In genomic region chr1:161622054-161622453, GRCh38 we compare ENCODE assay signal across 10 cellular contexts. TPM values are rescaled to one million over a fixed set of nuclear protein-coding genes. Genes with fewer than 3 reads are reported as not detected.
A peak's percentile ranks its signal among the peaks of the same experiment; 100 is the strongest.
DNase-seq lines count a peak whose midpoint lies in the region; ATAC-seq and TF ChIP-seq lines count a peak whose summit lies in the region.
"Not testable (repeated sequence)": the region's sequence is repeated elsewhere in the genome, so short reads cannot be mapped to it uniquely, and the experiment has no call there.
"Had no signal": no experiment of that assay in that cellular context is flagged by ENCODE, and none has a peak within 500 bp of the region (broad histone marks: within the 10 kb centered on the region; RNA-seq: fewer than 3 reads in every experiment).

No MANE protein-coding gene starts in this region.

- H3K4me1 ChIP-seq in esophagus squamous epithelium, result peaks cover 0 to 13% (median 0%) of the 10 kb centered on the region in 3 donors
- not testable (repeated sequence) for H3K4me1 ChIP-seq in upper lobe of left lung

- POLR2A ChIA-PET in RWPE1 (lab: Yijun Ruan, JAX; ENCODE audit: low non-redundant PET), result not testable (repeated sequence)

- WGBS in esophagus squamous epithelium, 2 donors, result 34 to 57% methylated on average over 8 of the region's 8 CpGs
- WGBS in upper lobe of left lung, 2 donors, result 33 to 44% methylated on average over 8 of the region's 8 CpGs

- TF ChIP-seq EP300 in upper lobe of left lung (IDR thresholded peaks at IDR 0.05), result not testable (repeated sequence)

- H3K27me3 Mint-ChIP-seq in natural killer cell treated with Interleukin-12 subunit alpha and Interleukin-12 subunit beta and Interleukin-15 and Interleukin-18, amount 100 ng/mL, for 72 hours, result not testable (repeated sequence)

- H3K27ac ChIP-seq in RWPE1 (peak overlapping the region; percentile 79), esophagus squamous epithelium (peak overlapping the region in 1 of 4 donors; percentile 75), upper lobe of left lung (peak overlapping the region in 2 of 4 donors; percentile 2 to 73)

- H3K9me3 ChIP-seq in esophagus squamous epithelium, upper lobe of left lung: not testable (repeated sequence)

- not testable (repeated sequence) for H3K9me3 Mint-ChIP-seq in natural killer cell treated with Interleukin-12 subunit alpha and Interleukin-12 subunit beta and Interleukin-15 and Interleukin-18, amount 100 ng/mL, for 72 hours

- not testable (repeated sequence) for H3K36me3 ChIP-seq in H7 (replicated peaks; ENCODE audit: control insufficient read depth, insufficient read depth, low read length); esophagus squamous epithelium; upper lobe of left lung

- intact Hi-C loops in esophagus squamous epithelium (cut with DNase I), result not testable (repeated sequence)

- CTCF ChIA-PET in RWPE1 (lab: Yijun Ruan, JAX), result not testable (repeated sequence)

- not testable (repeated sequence) for H3K27me3 ChIP-seq in H7 (ENCODE audit: control insufficient read depth, insufficient read depth, low read length); upper lobe of left lung
- peaks cover 0 to 18% (median 0%) of the 10 kb centered on the region in 4 donors for H3K27me3 ChIP-seq in esophagus squamous epithelium

- not testable (repeated sequence) for TF ChIP-seq CTCF in RWPE1 (conservative IDR thresholded peaks at IDR 0.05; ENCODE audit: low read depth); esophagus squamous epithelium (IDR thresholded peaks at IDR 0.05); upper lobe of left lung (IDR thresholded peaks at IDR 0.05)

- peak overlapping the region; percentile 81 to 97 for H3K27ac Mint-ChIP-seq in natural killer cell treated with Interleukin-12 subunit alpha and Interleukin-12 subunit beta and Interleukin-15 and Interleukin-18, amount 100 ng/mL, for 72 hours

- not testable (repeated sequence) for TF ChIP-seq POLR2A in GM18505 (IDR thresholded peaks at IDR 0.05; ENCODE audit: borderline replicate concordance, extremely low read depth, insufficient read depth, insufficient read length); esophagus squamous epithelium (IDR thresholded peaks at IDR 0.05); upper lobe of left lung (IDR thresholded peaks at IDR 0.05)

- H3K4me3 Mint-ChIP-seq in natural killer cell treated with Interleukin-12 subunit alpha and Interleukin-12 subunit beta and Interleukin-15 and Interleukin-18, amount 100 ng/mL, for 72 hours, result peak overlapping the region; percentile 99

- H3K4me1 Mint-ChIP-seq in natural killer cell treated with Interleukin-12 subunit alpha and Interleukin-12 subunit beta and Interleukin-15 and Interleukin-18, amount 100 ng/mL, for 72 hours (ENCODE audit: low read depth in 2 of 2), result peaks cover 45 to 53% of the 10 kb centered on the region in 2 donors

- not testable (repeated sequence) for H3K36me3 Mint-ChIP-seq in natural killer cell treated with Interleukin-12 subunit alpha and Interleukin-12 subunit beta and Interleukin-15 and Interleukin-18, amount 100 ng/mL, for 72 hours

- DNase-seq in H7 (peak; percentile 8), HT1080 (ENCODE audit: low read depth) (peak; percentile 35), upper lobe of left lung (peak in 1 of 2 donors; percentile 45)
- not testable (repeated sequence) for DNase-seq in RWPE1 (ENCODE audit: low spot score); esophagus squamous epithelium (lab: John Stamatoyannopoulos, UW); natural killer cell treated with Interleukin-12 subunit alpha and Interleukin-12 subunit beta and Interleukin-15 and Interleukin-18, amount 100 ng/mL, for 72 hours (ENCODE audit: low spot score)
- DNase-seq in activated naive CD4-positive, alpha-beta T cell treated with Interleukin-2 at 50 U/mL for 16 hours, result peak; percentile 8

- H3K4me3 ChIP-seq in H7 (ENCODE audit: insufficient read depth, low read depth, low read length), result not testable (repeated sequence)
- H3K4me3 ChIP-seq in esophagus squamous epithelium, result peak overlapping the region in 3 of 4 donors; percentile 41 to 61 (median 43)
- H3K4me3 ChIP-seq in upper lobe of left lung, result peak overlapping the region in 1 of 4 donors; percentile 40

- ATAC-seq in GM18505 (IDR thresholded peaks at IDR 0.05; ENCODE audit: unreplicated experiment), result peak; percentile 19
- peak; percentile 24 to 55 for ATAC-seq in natural killer cell treated with Interleukin-12 subunit alpha and Interleukin-12 subunit beta and Interleukin-15 and Interleukin-18, amount 100 ng/mL, for 72 hours
- peak; percentile 39 to 44 for ATAC-seq in upper lobe of left lung (ENCODE audit: low FRiP score in 2 of 2)

RNA-seq across cellular contexts. Expression of gene FCGR3B, which starts 8.9 kb away (rescaled TPM):
- total RNA-seq in H7 (2014; rRNA removed; shearing (Covaris generic)), result not detected in 2 replicates
- not detected in 2 replicates for total RNA-seq in HT1080 (2014; rRNA removed; shearing (Covaris generic))
- not detected in 2 replicates for polyA plus RNA-seq in HT1080 (2015; cell fraction: cytosol; rRNA removed)
- polyA plus RNA-seq in HT1080 (2015; cell fraction: nucleus; rRNA removed), result not detected in 2 replicates
- total RNA-seq in esophagus squamous epithelium (under 1 TPM in 2 of 4 donors, not detected in 2; 0.53 to 0.57 TPM), upper lobe of left lung (10 to 100 TPM in 5 of 6 donors, 1 to 10 TPM in 1; 6.3 to 59.2 (median 20.4) TPM)
- total RNA-seq in natural killer cell treated with Interleukin-12 subunit alpha and Interleukin-12 subunit beta and Interleukin-15 and Interleukin-18, amount 100 ng/mL, for 72 hours, result 1 to 10 TPM; 2.7 to 3.0 TPM
- total RNA-seq: dermis blood vessel endothelial cell, progenitor cell of endocrine pancreas had no signal

RNA-seq across cellular contexts. Expression of gene FCGR2B, which starts 40.9 kb away (rescaled TPM):
- total RNA-seq in H7 (2014; rRNA removed; shearing (Covaris generic)), result not detected in 2 replicates
- total RNA-seq in HT1080 (2014; rRNA removed; shearing (Covaris generic)), result 0.13 TPM in 1 of 2 replicates, not detected in the other
- polyA plus RNA-seq in HT1080 (2015; cell fraction: cytosol; rRNA removed), result not detected in 2 replicates
- polyA plus RNA-seq in HT1080 (2015; cell fraction: nucleus; rRNA removed), result 0.04 TPM in 1 of 2 replicates, not detected in the other
- 10 to 100 TPM in 2 of 4 donors, 1 to 10 TPM in 2; 1.1 to 25.2 (median 7.4) TPM for total RNA-seq in esophagus squamous epithelium
- 1 to 10 TPM in 1 of 2 donors, under 1 TPM in 1; 0.83 to 7.1 TPM for total RNA-seq in natural killer cell treated with Interleukin-12 subunit alpha and Interleukin-12 subunit beta and Interleukin-15 and Interleukin-18, amount 100 ng/mL, for 72 hours
- total RNA-seq in upper lobe of left lung, result 10 to 100 TPM in 4 of 6 donors, 1 to 10 TPM in 2; 5.4 to 33.9 (median 22.0) TPM
- total RNA-seq: dermis blood vessel endothelial cell had no signal
